Comparison of ENCODE assay signal across 1 cellular context in the genomic region with DNA sequence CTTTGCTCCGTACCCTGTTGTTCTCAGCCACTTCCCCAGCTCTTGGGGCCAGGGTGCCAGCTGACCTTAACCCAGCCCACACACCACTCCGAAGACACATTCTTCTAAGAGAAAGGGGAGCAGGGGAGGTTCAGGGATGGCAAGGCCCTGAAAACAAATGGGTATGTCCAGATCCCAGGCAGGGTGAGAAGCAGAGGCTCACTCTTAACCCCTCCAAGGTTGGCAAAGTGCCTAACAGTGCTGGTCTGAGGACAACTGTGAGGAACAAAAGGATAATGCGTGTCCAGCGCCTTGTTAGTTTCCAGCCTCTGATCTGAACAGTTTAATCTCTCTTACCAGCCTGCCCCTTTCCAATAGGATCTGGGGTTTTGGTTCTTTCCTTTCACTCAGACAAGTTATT.
TF ChIP-seq lines count a peak whose summit lies in the region.

No MANE protein-coding gene starts in this region.

TF ChIP-seq in A549, 52 proteins besides CTCF, POLR2A, EP300 and RAD21:
- TF ChIP-seq, protein P1, sequence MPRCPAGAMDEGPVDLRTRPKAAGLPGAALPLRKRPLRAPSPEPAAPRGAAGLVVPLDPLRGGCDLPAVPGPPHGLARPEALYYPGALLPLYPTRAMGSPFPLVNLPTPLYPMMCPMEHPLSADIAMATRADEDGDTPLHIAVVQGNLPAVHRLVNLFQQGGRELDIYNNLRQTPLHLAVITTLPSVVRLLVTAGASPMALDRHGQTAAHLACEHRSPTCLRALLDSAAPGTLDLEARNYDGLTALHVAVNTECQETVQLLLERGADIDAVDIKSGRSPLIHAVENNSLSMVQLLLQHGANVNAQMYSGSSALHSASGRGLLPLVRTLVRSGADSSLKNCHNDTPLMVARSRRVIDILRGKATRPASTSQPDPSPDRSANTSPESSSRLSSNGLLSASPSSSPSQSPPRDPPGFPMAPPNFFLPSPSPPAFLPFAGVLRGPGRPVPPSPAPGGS (IDR thresholded peaks at IDR 0.05) = no peak
- TF ChIP-seq, protein P2, sequence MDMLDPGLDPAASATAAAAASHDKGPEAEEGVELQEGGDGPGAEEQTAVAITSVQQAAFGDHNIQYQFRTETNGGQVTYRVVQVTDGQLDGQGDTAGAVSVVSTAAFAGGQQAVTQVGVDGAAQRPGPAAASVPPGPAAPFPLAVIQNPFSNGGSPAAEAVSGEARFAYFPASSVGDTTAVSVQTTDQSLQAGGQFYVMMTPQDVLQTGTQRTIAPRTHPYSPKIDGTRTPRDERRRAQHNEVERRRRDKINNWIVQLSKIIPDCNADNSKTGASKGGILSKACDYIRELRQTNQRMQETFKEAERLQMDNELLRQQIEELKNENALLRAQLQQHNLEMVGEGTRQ (IDR thresholded peaks at IDR 0.05) = no peak
- no peak for TF ChIP-seq RARB (CRISPR knock-in tag; IDR thresholded peaks at IDR 0.05)
- no peak for TF ChIP-seq RNF2 (IDR thresholded peaks at IDR 0.05; ENCODE audit: borderline replicate concordance, low read depth)
- TF ChIP-seq MAZ (IDR thresholded peaks at IDR 0.05; ENCODE audit: borderline replicate concordance, low read depth, low read length) = no peak
- TF ChIP-seq, protein P3, sequence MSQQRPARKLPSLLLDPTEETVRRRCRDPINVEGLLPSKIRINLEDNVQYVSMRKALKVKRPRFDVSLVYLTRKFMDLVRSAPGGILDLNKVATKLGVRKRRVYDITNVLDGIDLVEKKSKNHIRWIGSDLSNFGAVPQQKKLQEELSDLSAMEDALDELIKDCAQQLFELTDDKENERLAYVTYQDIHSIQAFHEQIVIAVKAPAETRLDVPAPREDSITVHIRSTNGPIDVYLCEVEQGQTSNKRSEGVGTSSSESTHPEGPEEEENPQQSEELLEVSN (IDR thresholded peaks at IDR 0.05; ENCODE audit: borderline replicate concordance, low read depth) = no peak
- TF ChIP-seq KDM1A (IDR thresholded peaks at IDR 0.05; ENCODE audit: low read depth) = no peak
- no peak for TF ChIP-seq NFE2L2 (conservative IDR thresholded peaks at IDR 0.05; ENCODE audit: low read length)
- TF ChIP-seq, protein P4, sequence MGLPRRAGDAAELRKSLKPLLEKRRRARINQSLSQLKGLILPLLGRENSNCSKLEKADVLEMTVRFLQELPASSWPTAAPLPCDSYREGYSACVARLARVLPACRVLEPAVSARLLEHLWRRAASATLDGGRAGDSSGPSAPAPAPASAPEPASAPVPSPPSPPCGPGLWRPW (IDR thresholded peaks at IDR 0.05) = no peak
- TF ChIP-seq FOSB (CRISPR knock-in tag; IDR thresholded peaks at IDR 0.05) = no peak
- TF ChIP-seq HEYL (CRISPR knock-in tag; IDR thresholded peaks at IDR 0.05) = no peak
- no peak for TF ChIP-seq GATA3 (IDR thresholded peaks at IDR 0.05; ENCODE audit: borderline replicate concordance)
- no peak for TF ChIP-seq SREBF2 (IDR thresholded peaks at IDR 0.05)
- TF ChIP-seq POLR2AphosphoS2 (conservative IDR thresholded peaks at IDR 0.05; ENCODE audit: low read length) = no peak
- TF ChIP-seq HOXB13 (CRISPR knock-in tag; IDR thresholded peaks at IDR 0.05; ENCODE audit: low read depth) = no peak
- TF ChIP-seq NPAS2 (CRISPR knock-in tag; IDR thresholded peaks at IDR 0.05; ENCODE audit: borderline replicate concordance) = no peak
- TF ChIP-seq, protein P5, sequence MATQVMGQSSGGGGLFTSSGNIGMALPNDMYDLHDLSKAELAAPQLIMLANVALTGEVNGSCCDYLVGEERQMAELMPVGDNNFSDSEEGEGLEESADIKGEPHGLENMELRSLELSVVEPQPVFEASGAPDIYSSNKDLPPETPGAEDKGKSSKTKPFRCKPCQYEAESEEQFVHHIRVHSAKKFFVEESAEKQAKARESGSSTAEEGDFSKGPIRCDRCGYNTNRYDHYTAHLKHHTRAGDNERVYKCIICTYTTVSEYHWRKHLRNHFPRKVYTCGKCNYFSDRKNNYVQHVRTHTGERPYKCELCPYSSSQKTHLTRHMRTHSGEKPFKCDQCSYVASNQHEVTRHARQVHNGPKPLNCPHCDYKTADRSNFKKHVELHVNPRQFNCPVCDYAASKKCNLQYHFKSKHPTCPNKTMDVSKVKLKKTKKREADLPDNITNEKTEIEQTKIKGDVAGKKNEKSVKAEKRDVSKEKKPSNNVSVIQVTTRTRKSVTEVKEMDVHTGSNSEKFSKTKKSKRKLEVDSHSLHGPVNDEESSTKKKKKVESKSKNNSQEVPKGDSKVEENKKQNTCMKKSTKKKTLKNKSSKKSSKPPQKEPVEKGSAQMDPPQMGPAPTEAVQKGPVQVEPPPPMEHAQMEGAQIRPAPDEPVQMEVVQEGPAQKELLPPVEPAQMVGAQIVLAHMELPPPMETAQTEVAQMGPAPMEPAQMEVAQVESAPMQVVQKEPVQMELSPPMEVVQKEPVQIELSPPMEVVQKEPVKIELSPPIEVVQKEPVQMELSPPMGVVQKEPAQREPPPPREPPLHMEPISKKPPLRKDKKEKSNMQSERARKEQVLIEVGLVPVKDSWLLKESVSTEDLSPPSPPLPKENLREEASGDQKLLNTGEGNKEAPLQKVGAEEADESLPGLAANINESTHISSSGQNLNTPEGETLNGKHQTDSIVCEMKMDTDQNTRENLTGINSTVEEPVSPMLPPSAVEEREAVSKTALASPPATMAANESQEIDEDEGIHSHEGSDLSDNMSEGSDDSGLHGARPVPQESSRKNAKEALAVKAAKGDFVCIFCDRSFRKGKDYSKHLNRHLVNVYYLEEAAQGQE (IDR thresholded peaks at IDR 0.05) = no peak
- TF ChIP-seq ZC3H11A (IDR thresholded peaks at IDR 0.05) = no peak
